Comparison of ENCODE assay signal across 2 cellular contexts in genomic region chr4:128540122-128540521, GRCh38.
TF ChIP-seq lines count a peak whose summit lies in the region.

No MANE protein-coding gene starts in this region.

TF ChIP-seq in GM23338, 12 proteins besides CTCF, POLR2A, EP300 and RAD21 (continued from another document):
- TF ChIP-seq REST (IDR thresholded peaks at IDR 0.05; ENCODE audit: unreplicated experiment) = no peak
- TF ChIP-seq NANOG (IDR thresholded peaks at IDR 0.05; ENCODE audit: borderline replicate concordance) = no peak
- no peak for TF ChIP-seq ZNF114 (CRISPR knock-in tag; IDR thresholded peaks at IDR 0.05)
- TF ChIP-seq STAT1 (IDR thresholded peaks at IDR 0.05; ENCODE audit: unreplicated experiment) = no peak
- no peak for TF ChIP-seq POLR2AphosphoS5 (IDR thresholded peaks at IDR 0.05; ENCODE audit: low read depth)
- no peak for TF ChIP-seq CREB1 (CRISPR knock-in tag; IDR thresholded peaks at IDR 0.05; ENCODE audit: low read depth)
- TF ChIP-seq ZNF331 (CRISPR knock-in tag; IDR thresholded peaks at IDR 0.05; ENCODE audit: low read depth) = no peak
- TF ChIP-seq JUNB (IDR thresholded peaks at IDR 0.05; ENCODE audit: unreplicated experiment) = no peak
- TF ChIP-seq, protein P1, sequence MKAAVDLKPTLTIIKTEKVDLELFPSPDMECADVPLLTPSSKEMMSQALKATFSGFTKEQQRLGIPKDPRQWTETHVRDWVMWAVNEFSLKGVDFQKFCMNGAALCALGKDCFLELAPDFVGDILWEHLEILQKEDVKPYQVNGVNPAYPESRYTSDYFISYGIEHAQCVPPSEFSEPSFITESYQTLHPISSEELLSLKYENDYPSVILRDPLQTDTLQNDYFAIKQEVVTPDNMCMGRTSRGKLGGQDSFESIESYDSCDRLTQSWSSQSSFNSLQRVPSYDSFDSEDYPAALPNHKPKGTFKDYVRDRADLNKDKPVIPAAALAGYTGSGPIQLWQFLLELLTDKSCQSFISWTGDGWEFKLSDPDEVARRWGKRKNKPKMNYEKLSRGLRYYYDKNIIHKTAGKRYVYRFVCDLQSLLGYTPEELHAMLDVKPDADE (IDR thresholded peaks at IDR 0.05) = no peak
- no peak for TF ChIP-seq ZNF462 (CRISPR knock-in tag; IDR thresholded peaks at IDR 0.05)
- TF ChIP-seq EZH2phosphoT487 (IDR thresholded peaks at IDR 0.05; ENCODE audit: unreplicated experiment) = no peak

TF ChIP-seq in WTC11, 78 proteins besides CTCF, POLR2A, EP300 and RAD21 (continued from another document):
- TF ChIP-seq, protein P2, sequence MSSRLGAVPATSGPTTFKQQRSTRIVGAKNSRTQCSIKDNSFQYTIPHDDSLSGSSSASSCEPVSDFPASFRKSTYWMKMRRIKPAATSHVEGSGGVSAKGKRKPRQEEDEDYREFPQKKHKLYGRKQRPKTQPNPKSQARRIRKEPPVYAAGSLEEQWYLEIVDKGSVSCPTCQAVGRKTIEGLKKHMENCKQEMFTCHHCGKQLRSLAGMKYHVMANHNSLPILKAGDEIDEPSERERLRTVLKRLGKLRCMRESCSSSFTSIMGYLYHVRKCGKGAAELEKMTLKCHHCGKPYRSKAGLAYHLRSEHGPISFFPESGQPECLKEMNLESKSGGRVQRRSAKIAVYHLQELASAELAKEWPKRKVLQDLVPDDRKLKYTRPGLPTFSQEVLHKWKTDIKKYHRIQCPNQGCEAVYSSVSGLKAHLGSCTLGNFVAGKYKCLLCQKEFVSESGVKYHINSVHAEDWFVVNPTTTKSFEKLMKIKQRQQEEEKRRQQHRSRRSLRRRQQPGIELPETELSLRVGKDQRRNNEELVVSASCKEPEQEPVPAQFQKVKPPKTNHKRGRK (CRISPR knock-in tag; IDR thresholded peaks at IDR 0.05; ENCODE audit: borderline replicate concordance) = no peak
TF ChIP-seq in WTC11: peak in this region for 0.
